Comparison of ENCODE assay signal across 8 cellular contexts in genomic region chr11:75768909-75769771, GRCh38. TPM values are rescaled to one million over a fixed set of nuclear protein-coding genes. Genes with fewer than 3 reads are reported as not detected.
A peak's percentile ranks its signal among the peaks of the same experiment; 100 is the strongest.
DNase-seq lines count a peak whose midpoint lies in the region; ATAC-seq and TF ChIP-seq lines count a peak whose summit lies in the region.

No MANE protein-coding gene starts in this region.

- H3K27me3 Mint-ChIP-seq in central memory CD8-positive, alpha-beta T cell = peaks cover 32% of the 10 kb centered on the region
- H3K27me3 Mint-ChIP-seq in mesothelial cell of epicardium (ENCODE audit: low read depth) = peaks cover 53% of the 10 kb centered on the region

- no peak overlapping the region for H4K8ac ChIP-seq in IMR-90 (ENCODE audit: low read depth in 2 of 2, low read length in 2 of 2)

- H2BK15ac ChIP-seq in IMR-90 (ENCODE audit: low read depth, low read length) = no peak overlapping the region

- no peak overlapping the region for H3K27ac ChIP-seq in IMR-90 (ENCODE audit: insufficient read depth, low read length)

- no peaks in the 10 kb centered on the region for H3K79me1 ChIP-seq in IMR-90 (ENCODE audit: low read depth in 1 of 2, low read length in 2 of 2)

- no peak overlapping the region for H3K9ac ChIP-seq in IMR-90 (ENCODE audit: low read depth, low read length)

- no peak for TF ChIP-seq POLR2A in IMR-90 (IDR thresholded peaks at IDR 0.05; ENCODE audit: low read depth, low read length)

- intact Hi-C loops in IMR-90 (cut with micrococcal nuclease) = no loop called here

- no peaks in the 10 kb centered on the region for H4K20me1 ChIP-seq in IMR-90 (ENCODE audit: insufficient read depth, low read length)

- H3K4me1 Mint-ChIP-seq in central memory CD8-positive, alpha-beta T cell = peaks cover 11% of the 10 kb centered on the region
- H3K4me1 Mint-ChIP-seq in mesothelial cell of epicardium = peaks cover 14% of the 10 kb centered on the region

- no peak for DNase-seq in BE2C
- no peak for DNase-seq in IMR-90
- DNase-seq in central memory CD8-positive, alpha-beta T cell (ENCODE audit: low spot score in 2 of 2) = no peak
- no peak for DNase-seq in mesothelial cell of epicardium (ENCODE audit: low spot score in 2 of 2, unreplicated experiment in 2 of 2)
- no peak for DNase-seq in GM20000 (ENCODE audit: low spot score)
- no peak for DNase-seq in NCI-H1694 (lab: John Stamatoyannopoulos, UW)

- peak overlapping the region; percentile 47 for H3K4me3 ChIP-seq in BE2C (ENCODE audit: low read depth, low read length)
- peak overlapping the region; percentile 49 for H3K4me3 ChIP-seq in IMR-90 (ENCODE audit: insufficient read depth, low read depth, low read length)

- no peak overlapping the region for H3K56ac ChIP-seq in IMR-90 (ENCODE audit: extremely low read depth, insufficient read depth, low read length)

- H3K36me3 ChIP-seq in BE2C (no peaks in the 10 kb centered on the region), IMR-90 (ENCODE audit: control insufficient read depth, insufficient read depth, low read length) (no peaks in the 10 kb centered on the region)

- peaks cover 2% of the 10 kb centered on the region for H3K36me3 Mint-ChIP-seq in central memory CD8-positive, alpha-beta T cell (ENCODE audit: insufficient read depth)
- H3K36me3 Mint-ChIP-seq in mesothelial cell of epicardium = no peaks in the 10 kb centered on the region

- H4K5ac ChIP-seq in IMR-90 (ENCODE audit: low read depth, low read length) = no peak overlapping the region

- no peak overlapping the region for H2BK20ac ChIP-seq in IMR-90 (ENCODE audit: low read depth, low read length)

- dilution Hi-C loops in IMR-90 (cut with HindIII; ENCODE audit: low sequenced_read_pairs, unreplicated experiment) = no loop called here

- no peak for TF ChIP-seq RAD21 in IMR-90 (IDR thresholded peaks at IDR 0.05; ENCODE audit: low read length)

- no peak overlapping the region for H2BK120ac ChIP-seq in IMR-90 (ENCODE audit: low read depth, low read length)

- peak overlapping the region; percentile 96 for H2AFZ ChIP-seq in IMR-90 (replicated peaks; ENCODE audit: low read length, poor library complexity)

- H4K91ac ChIP-seq in IMR-90 (ENCODE audit: insufficient read depth, low read depth, low read length) = no peak overlapping the region

- peak overlapping the region; percentile 34; the same call in 1 of the 2 replicates for H3K4me2 ChIP-seq in IMR-90 (ENCODE audit: low read depth, low read length)

- H2AK5ac ChIP-seq in IMR-90 (ENCODE audit: low read depth, low read length) = no peak overlapping the region; the same call in 1 of the 2 replicates

- no peak overlapping the region for H2BK5ac ChIP-seq in IMR-90 (ENCODE audit: low read depth, low read length, poor library complexity, severe bottlenecking)

- H3K4ac ChIP-seq in IMR-90 (ENCODE audit: low read depth, low read length) = no peak overlapping the region

- peak overlapping the region; percentile 60 for H2AK9ac ChIP-seq in IMR-90 (replicated peaks; ENCODE audit: low read depth, low read length, poor library complexity)

- H3K4me1 ChIP-seq in BE2C (0 out of 2 replicates have a peak, but pooled peaks cover 3% of the 10 kb centered on the region), IMR-90 (ENCODE audit: control insufficient read depth, insufficient read depth, low read length) (peaks cover 4% of the 10 kb centered on the region; the same call in 1 of the 2 replicates)

- H3K9me3 ChIP-seq in BE2C (no peaks in the 10 kb centered on the region), IMR-90 (ENCODE audit: control insufficient read depth, insufficient read depth, low read length) (no peaks in the 10 kb centered on the region)

- H3K9me1 ChIP-seq in IMR-90 (ENCODE audit: insufficient read depth, low read length) = no peaks in the 10 kb centered on the region; the same call in 1 of the 2 replicates

- in situ Hi-C loops in IMR-90 (cut with MboI; ENCODE audit: low sequenced_read_pairs) = no loop called here

- 7% methylated on average over 3 of the region's 46 CpGs; no CpG with 5 or more reads in 1 of the 2 experiments for WGBS in IMR-90 (ENCODE audit: extremely low coverage in 2 of 2, insufficient read length in 1 of 2), 2 experiments

- H3K18ac ChIP-seq in IMR-90 (ENCODE audit: low read depth, low read length) = no peak overlapping the region

- H3K14ac ChIP-seq in IMR-90 (replicated peaks; ENCODE audit: low read depth, low read length) = no peak overlapping the region

- H3K4me3 Mint-ChIP-seq in central memory CD8-positive, alpha-beta T cell = peak overlapping the region; percentile 76
- peak overlapping the region; percentile 46 for H3K4me3 Mint-ChIP-seq in mesothelial cell of epicardium

- no TSS peak for BruUV-seq in IMR-90 (replicated peaks; lab: Mats Ljungman, UMichigan)

- ATAC-seq in IMR-90 (ENCODE audit: low read depth) (peak; percentile 3; the same call in 1 of the 2 replicates), GM21515 (IDR thresholded peaks at IDR 0.05; ENCODE audit: unreplicated experiment) (no peak), HG03039 (IDR thresholded peaks at IDR 0.05; ENCODE audit: unreplicated experiment) (no peak)
- ATAC-seq in central memory CD8-positive, alpha-beta T cell (replicated peaks; ENCODE audit: extremely low read depth, poor library complexity, severe bottlenecking) = no peak

- no peak overlapping the region for H3K27ac Mint-ChIP-seq in central memory CD8-positive, alpha-beta T cell (ENCODE audit: low read depth)
- no peak overlapping the region for H3K27ac Mint-ChIP-seq in mesothelial cell of epicardium

- POLR2A ChIA-PET in IMR-90 (lab: Charles Lee; ENCODE audit: unreplicated experiment) = no interaction called here

- CTCF ChIA-PET in IMR-90 (lab: Yijun Ruan, JAX) = interaction anchor here (0.7 kb wide), 1 partner anchor 12 kb away, joined by 3 read pairs; no protein-coding TSS in a partner anchor

- TF ChIP-seq CTCF in BE2C (IDR thresholded peaks at IDR 0.05; ENCODE audit: low read depth, low read length) (no peak), IMR-90 (conservative IDR thresholded peaks at IDR 0.05; ENCODE audit: low read depth, low read length) (no peak), mesothelial cell of epicardium (IDR thresholded peaks at IDR 0.05; ENCODE audit: unreplicated experiment) (no peak), GM20000 (IDR thresholded peaks at IDR 0.05; ENCODE audit: extremely low read depth, missing control alignments) (no peak)

- H3K27me3 ChIP-seq in BE2C (peaks cover 7% of the 10 kb centered on the region; the same call in 1 of the 2 replicates), IMR-90 (ENCODE audit: control insufficient read depth, insufficient read depth, low read length) (peaks cover 44% of the 10 kb centered on the region)

- H3K9me3 Mint-ChIP-seq in central memory CD8-positive, alpha-beta T cell = no peaks in the 10 kb centered on the region
- no peaks in the 10 kb centered on the region for H3K9me3 Mint-ChIP-seq in mesothelial cell of epicardium

- no peak overlapping the region; the same call in 1 of the 2 replicates for H3K23ac ChIP-seq in IMR-90 (ENCODE audit: low read depth, low read length)

TF ChIP-seq in IMR-90, 13 proteins besides CTCF, POLR2A, EP300 and RAD21:
- TF ChIP-seq ELK1 (IDR thresholded peaks at IDR 0.05; ENCODE audit: borderline replicate concordance, low read depth, low read length) = no peak

RNA-seq across cellular contexts. Expression of gene DGAT2, which starts 0.6 kb away (rescaled TPM):
- polyA plus RNA-seq in BE2C (2012; ENCODE audit: insufficient read depth, insufficient read length, low read depth) = 2.6 TPM
- total RNA-seq in IMR-90 (2012; rRNA removed) (2.2 and 2.3 TPM in 2 replicates), mesothelial cell of epicardium (1.3 TPM in 3 replicates)
- polyA plus RNA-seq in IMR-90 (2012; rRNA removed) = 1.7 and 2.4 TPM in 2 replicates
- 0.86 and 1.9 TPM in 2 replicates for polyA plus RNA-seq in IMR-90 (2012; cell fraction: cytosol; rRNA removed)
- polyA plus RNA-seq in IMR-90 (2012; cell fraction: nucleus; rRNA removed; ENCODE audit: low replicate concordance) = 1.1 and 1.2 TPM in 2 replicates

RNA-seq across cellular contexts. Expression of gene UVRAG, which starts 45.9 kb away (rescaled TPM):
- polyA plus RNA-seq in BE2C (2012; ENCODE audit: insufficient read depth, insufficient read length, low read depth) = 14.3 TPM
- total RNA-seq in IMR-90 (2012; rRNA removed) (10.9 and 12.8 TPM in 2 replicates), mesothelial cell of epicardium (27.3 to 27.6 TPM (median 27.4 TPM) in 3 replicates)
- polyA plus RNA-seq in IMR-90 (2012; rRNA removed) = 5.3 and 5.6 TPM in 2 replicates
- 2.4 and 3.7 TPM in 2 replicates for polyA plus RNA-seq in IMR-90 (2012; cell fraction: cytosol; rRNA removed)
- polyA plus RNA-seq in IMR-90 (2012; cell fraction: nucleus; rRNA removed; ENCODE audit: low replicate concordance) = 7.0 and 12.4 TPM in 2 replicates

RNA-seq across cellular contexts. Expression of gene MOGAT2, which starts 51.5 kb away (rescaled TPM):
- not detected for polyA plus RNA-seq in BE2C (2012; ENCODE audit: insufficient read depth, insufficient read length, low read depth)
- not detected in 2 replicates for total RNA-seq in IMR-90 (2012; rRNA removed)
- not detected in 2 replicates for polyA plus RNA-seq in IMR-90 (2012; rRNA removed)
- not detected in 2 replicates for polyA plus RNA-seq in IMR-90 (2012; cell fraction: cytosol; rRNA removed)
- not detected in 2 replicates for polyA plus RNA-seq in IMR-90 (2012; cell fraction: nucleus; rRNA removed; ENCODE audit: low replicate concordance)
- total RNA-seq in mesothelial cell of epicardium = not detected in 3 replicates
